Comparison of ENCODE assay signal across 1 cellular context in genomic region chr9:114150608-114151007, GRCh38.
TF ChIP-seq lines count a peak whose summit lies in the region.

No MANE protein-coding gene starts in this region.

TF ChIP-seq in H1, 55 proteins besides CTCF, POLR2A, EP300 and RAD21:
- TF ChIP-seq SP2 (IDR thresholded peaks at IDR 0.05; ENCODE audit: low read length) = no peak
- TF ChIP-seq MAX (IDR thresholded peaks at IDR 0.05) = no peak
- TF ChIP-seq KDM5A (IDR thresholded peaks at IDR 0.05; ENCODE audit: low read length) = no peak
- no peak for TF ChIP-seq GABPA (IDR thresholded peaks at IDR 0.05; ENCODE audit: borderline replicate concordance, insufficient read depth, low read length)
- TF ChIP-seq CHD2 (IDR thresholded peaks at IDR 0.05; ENCODE audit: low read length) = no peak
- no peak for TF ChIP-seq USF2 (IDR thresholded peaks at IDR 0.05; ENCODE audit: low read length)
- TF ChIP-seq CTBP2 (IDR thresholded peaks at IDR 0.05; ENCODE audit: borderline replicate concordance, insufficient read depth, insufficient read length, low read length) = no peak
- TF ChIP-seq SIN3A (conservative IDR thresholded peaks at IDR 0.05 in 1 of 2, IDR thresholded peaks at IDR 0.05 in 1 of 2; ENCODE audit: low read depth in 1 of 2, low read length in 2 of 2) = no peak
- TF ChIP-seq BACH1 (IDR thresholded peaks at IDR 0.05; ENCODE audit: low read length) = no peak
- no peak for TF ChIP-seq TAF1 (IDR thresholded peaks at IDR 0.05; ENCODE audit: low read depth, low read length)
- TF ChIP-seq RBBP5 (IDR thresholded peaks at IDR 0.05; ENCODE audit: borderline replicate concordance, low read depth, low read length) = no peak
- no peak for TF ChIP-seq SP4 (IDR thresholded peaks at IDR 0.05; ENCODE audit: low read length)
- TF ChIP-seq HDAC2 (IDR thresholded peaks at IDR 0.05; ENCODE audit: borderline replicate concordance in 1 of 2, low read depth in 2 of 2, low read length in 2 of 2) = no peak
